In the genomic region with DNA sequence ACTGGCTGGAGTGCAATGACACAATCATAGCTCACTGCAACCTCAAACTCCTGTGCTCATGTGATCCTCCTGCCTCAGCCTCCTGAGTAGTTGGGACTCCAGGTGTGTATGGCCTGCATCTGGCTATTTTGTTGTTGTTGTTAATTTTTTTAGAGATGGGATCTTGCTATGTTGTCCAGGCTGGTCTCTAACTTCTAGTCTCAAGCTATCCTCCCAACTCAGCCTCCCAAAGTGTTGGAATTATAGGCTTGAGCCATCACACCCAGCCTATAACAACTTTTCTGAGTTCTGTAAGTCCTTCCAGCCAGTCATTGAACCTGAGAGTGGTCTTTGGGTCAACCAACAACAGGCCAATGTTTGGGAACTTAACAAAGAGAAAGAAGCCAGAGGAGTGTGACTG, we compare ENCODE assay signal across 7 cellular contexts.
"Had no signal": no experiment of that assay in that cellular context is flagged by ENCODE, and none has a peak within 500 bp of the region (broad histone marks: within the 10 kb centered on the region; RNA-seq: fewer than 3 reads in every experiment).

No MANE protein-coding gene starts in this region.

- H3K4me3 ChIP-seq: GM23338, HAP-1 had no signal

- H2AFZ ChIP-seq: GM23338 had no signal

- H3K36me3 ChIP-seq: HAP-1 had no signal

- H3K4me2 ChIP-seq: GM23338, KMS-11 had no signal

- DNase-seq: H7, IMR-90, KBM-7 had no signal

- H3K4me1 ChIP-seq: HAP-1 had no signal

- H3K27ac ChIP-seq: KMS-11 had no signal

- FAIRE-seq: HTR-8/SVneo had no signal

- H3K9ac ChIP-seq: KMS-11 had no signal

- H3K9me3 ChIP-seq: HAP-1 had no signal
